In the genomic region with DNA sequence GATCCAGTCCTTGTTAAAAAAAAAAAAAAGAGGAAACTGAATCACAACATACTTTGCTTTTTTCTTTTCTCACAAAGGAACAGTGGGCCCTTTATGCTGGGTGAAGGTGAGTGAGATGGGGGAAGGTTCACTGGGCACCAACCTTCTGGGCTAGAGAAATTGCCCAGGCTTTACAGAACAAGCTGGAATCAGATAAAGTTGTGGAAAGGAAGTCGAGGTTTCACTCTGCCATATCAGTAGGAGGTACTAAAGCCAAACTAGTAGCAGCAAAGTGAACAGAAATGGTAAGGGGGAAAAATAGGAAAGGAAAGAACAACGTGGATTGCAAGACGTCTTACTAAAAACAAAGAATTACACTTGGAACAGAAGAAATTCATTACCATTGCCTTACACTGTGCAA, we compare ENCODE assay signal across 14 cellular contexts. TPM values are rescaled to one million over a fixed set of nuclear protein-coding genes. Genes with fewer than 3 reads are reported as not detected.
A peak's percentile ranks its signal among the peaks of the same experiment; 100 is the strongest.
DNase-seq lines count a peak whose midpoint lies in the region; ATAC-seq, FAIRE-seq and TF ChIP-seq lines count a peak whose summit lies in the region.
"Had no signal": no experiment of that assay in that cellular context is flagged by ENCODE, and none has a peak within 500 bp of the region (broad histone marks: within the 10 kb centered on the region; RNA-seq: fewer than 3 reads in every experiment).

No MANE protein-coding gene starts in this region.

- TF ChIP-seq RAD21 in SK-N-SH (IDR thresholded peaks at IDR 0.05; ENCODE audit: low read length) (no peak), GM12878 (IDR thresholded peaks at IDR 0.05; ENCODE audit: insufficient read depth, low read depth, low read length) (0 out of 2 replicates have a peak, but pooled peaks have one; percentile 5)

- peaks cover 45% of the 10 kb centered on the region for H3K79me2 ChIP-seq in SK-N-SH (ENCODE audit: insufficient read depth)
- peaks cover 84% of the 10 kb centered on the region for H3K79me2 ChIP-seq in Loucy (ENCODE audit: insufficient read depth, low read length)
- H3K79me2 ChIP-seq in GM12878 (ENCODE audit: control insufficient read depth, insufficient read depth, low read length) = peaks cover 75% of the 10 kb centered on the region

- ATAC-seq in SK-N-SH treated with all-trans-retinoic acid at 6 μM for 48 hours = no peak
- ATAC-seq in GM12878 = peak; percentile 3; the same call in 1 of the 3 replicates

- H3K36me3 ChIP-seq in SK-N-SH (replicated peaks in 1 of 2; ENCODE audit: control insufficient read depth in 1 of 2, insufficient read depth in 2 of 2, low read length in 1 of 2) (no peaks in the 10 kb centered on the region), Loucy (ENCODE audit: insufficient read depth, low read length) (no peaks in the 10 kb centered on the region; the same call in 1 of the 2 replicates), GM12878 (ENCODE audit: control insufficient read depth in 2 of 2, insufficient read depth in 2 of 2, low read length in 1 of 2) (peaks cover 0 to 3% of the 10 kb centered on the region in 2 experiments; a peak in 1 of 4 replicates), neutrophil (peaks cover 37% of the 10 kb centered on the region), colonic mucosa (no peaks in the 10 kb centered on the region)

- no peaks in the 10 kb centered on the region for H3K9me2 ChIP-seq in SK-N-SH
- H3K9me2 ChIP-seq in Loucy (replicated peaks; ENCODE audit: low read depth, low read length) = no peaks in the 10 kb centered on the region

- H3K9me3 ChIP-seq in SK-N-SH (no peaks in the 10 kb centered on the region), Loucy (ENCODE audit: insufficient read depth, low read depth, low read length) (no peaks in the 10 kb centered on the region), GM12878 (replicated peaks; ENCODE audit: control insufficient read depth, insufficient read depth, low read length) (no peaks in the 10 kb centered on the region), neutrophil (no peaks in the 10 kb centered on the region), colonic mucosa (no peaks in the 10 kb centered on the region)
- H3K9me3 ChIP-seq: testis had no signal

- TF ChIP-seq CTCF in SK-N-SH (IDR thresholded peaks at IDR 0.05) = no peak
- no peak; the same call in 1 of the 2 replicates for TF ChIP-seq CTCF in Loucy (conservative IDR thresholded peaks at IDR 0.05; ENCODE audit: low read length)
- no peak; a peak in 1 of 6 replicates for TF ChIP-seq CTCF in GM12878 (IDR thresholded peaks at IDR 0.05 in 2 of 3, conservative IDR thresholded peaks at IDR 0.05 in 1 of 3; ENCODE audit: control insufficient read depth in 2 of 3, extremely low read depth in 1 of 3, insufficient read depth in 1 of 3, low read depth in 3 of 3, low read length in 3 of 3)
- no peak for TF ChIP-seq CTCF in neutrophil (IDR thresholded peaks at IDR 0.05)
- TF ChIP-seq CTCF in colonic mucosa (IDR thresholded peaks at IDR 0.05) = no peak

- H3K9ac ChIP-seq in SK-N-SH (no peak overlapping the region), Loucy (ENCODE audit: low read depth, low read length, poor library complexity, severe bottlenecking) (peak overlapping the region; percentile 97), GM12878 (ENCODE audit: control insufficient read depth, insufficient read depth, low read length) (peak overlapping the region; percentile 94), colonic mucosa (ENCODE audit: low read depth in 2 of 2, low read length in 2 of 2) (no peak overlapping the region)

- TF ChIP-seq EP300 in SK-N-SH (IDR thresholded peaks at IDR 0.05; ENCODE audit: borderline replicate concordance in 1 of 2, low read depth in 1 of 2, low read length in 1 of 2) = no peak
- TF ChIP-seq EP300 in GM12878 (IDR thresholded peaks at IDR 0.05; ENCODE audit: borderline replicate concordance in 1 of 2, control insufficient read depth in 1 of 2, low read depth in 2 of 2, low read length in 2 of 2) = no peak

- FAIRE-seq in GM12878 (lab: Jason Lieb, UNC) = no peak

- no peaks in the 10 kb centered on the region for H4K20me1 ChIP-seq in SK-N-SH (ENCODE audit: insufficient read depth)
- H4K20me1 ChIP-seq in Loucy (ENCODE audit: insufficient read depth, low read length, poor library complexity, severe bottlenecking) = peaks cover 45% of the 10 kb centered on the region
- H4K20me1 ChIP-seq in GM12878 (ENCODE audit: control insufficient read depth, insufficient read depth) = no peaks in the 10 kb centered on the region

- H3K4me2 ChIP-seq in SK-N-SH = peak overlapping the region; percentile 97
- H3K4me2 ChIP-seq in Loucy (ENCODE audit: low read depth, low read length, poor library complexity, severe bottlenecking) = peak overlapping the region; percentile 90
- peak overlapping the region; percentile 68 for H3K4me2 ChIP-seq in GM12878 (ENCODE audit: control insufficient read depth, insufficient read depth)

- H3K4me3 ChIP-seq in SK-N-SH (ENCODE audit: low read depth in 2 of 2, low read length in 1 of 2) = no peak overlapping the region
- H3K4me3 ChIP-seq in Loucy (ENCODE audit: low read length, poor library complexity, severe bottlenecking) = peak overlapping the region; percentile 95
- peak overlapping the region; percentile 100 for H3K4me3 ChIP-seq in GM12878
- H3K4me3 ChIP-seq in neutrophil (ENCODE audit: low read depth in 1 of 2, low read length in 1 of 2) = peak overlapping the region in 1 of 2 experiments; percentile 100
- H3K4me3 ChIP-seq in colonic mucosa = no peak overlapping the region
- H3K4me3 ChIP-seq: testis had no signal

- H3F3A ChIP-seq in SK-N-SH (replicated peaks; ENCODE audit: insufficient read depth) (peaks cover 5% of the 10 kb centered on the region), Loucy (ENCODE audit: low read depth) (no peaks in the 10 kb centered on the region)

- SMC1A ChIA-PET in GM12878 (lab: Charles Lee; ENCODE audit: uncharacterized antibody, unreplicated experiment) = interaction anchor here (0.8 to 3.3 kb wide), 10 partner anchors 7 to 213 kb away, joined by 3 to 23 read pairs (median 6); a partner anchor contains a TSS

- no peak overlapping the region for H3K27ac ChIP-seq in SK-N-SH (ENCODE audit: low read depth in 2 of 2, low read length in 1 of 2)
- H3K27ac ChIP-seq in GM12878 (ENCODE audit: control insufficient read depth, insufficient read depth) = peak overlapping the region; percentile 96
- H3K27ac ChIP-seq in neutrophil = peak overlapping the region; percentile 97
- H3K27ac ChIP-seq in colonic mucosa = no peak overlapping the region
- H3K27ac ChIP-seq: testis had no signal

- CTCF ChIA-PET in SK-N-SH (lab: Yijun Ruan, JAX) (interaction anchor here (1.5 kb wide), 1 partner anchor 35 kb away, joined by 3 read pairs; no protein-coding TSS in a partner anchor), GM12878 (lab: Yijun Ruan, JAX) (interaction anchor here (0.9 to 3.4 kb wide), 11 partner anchors 8 to 212 kb away, joined by 3 to 17 read pairs (median 4); a partner anchor contains a TSS)

- TF ChIP-seq POLR2A in GM12878 (IDR thresholded peaks at IDR 0.05; ENCODE audit: low read depth, low read length) = no peak

- 74% methylated on average over 3 of the region's 3 CpGs for WGBS in SK-N-SH (ENCODE audit: low lambda C conversion rate)
- WGBS in GM12878 (ENCODE audit: insufficient coverage, insufficient replicate concordance, low lambda C conversion rate, missing lambda C conversion rate) = 62% methylated on average over 3 of the region's 3 CpGs

- POLR2A ChIA-PET in SK-N-SH (lab: Yijun Ruan, JAX) = interaction anchor here (1.2 kb wide), 1 partner anchor 763 kb away, joined by 3 read pairs; no protein-coding TSS in a partner anchor
- POLR2A ChIA-PET in GM12878 (lab: Charles Lee) = interaction anchor here (0.8 to 2.8 kb wide), 8 partner anchors 12 to 92 kb away, joined by 3 to 13 read pairs (median 3); a partner anchor contains a TSS

- DNase-seq in SK-N-SH (no peak), GM12878 (ENCODE audit: low read depth, low spot score) (no peak), colonic mucosa (no peak), AG08396 (ENCODE audit: low spot score) (no peak), NCI-H1092 (lab: John Stamatoyannopoulos, UW) (no peak)
- DNase-seq: activated CD8-positive, alpha-beta memory T cell treated with anti-CD3 and anti-CD28 coated beads, Interleukin-2, amount 50 U/mL, for 48 hours; hippocampal formation; NCI-H345; SHP77; stimulated activated CD4-positive, alpha-beta T cell treated with anti-CD3 and anti-CD28 coated beads, Interleukin-2, amount 100 ng/mL, for 24 hours; testis had no signal

- H3K27me3 ChIP-seq in SK-N-SH (ENCODE audit: insufficient read depth) = no peaks in the 10 kb centered on the region
- H3K27me3 ChIP-seq in Loucy (ENCODE audit: insufficient read depth, low read length, poor library complexity, severe bottlenecking) = peaks cover 5% of the 10 kb centered on the region
- no peaks in the 10 kb centered on the region for H3K27me3 ChIP-seq in GM12878 (replicated peaks in 1 of 2; ENCODE audit: control insufficient read depth in 2 of 2, insufficient read depth in 2 of 2, low read length in 1 of 2)
- H3K27me3 ChIP-seq in neutrophil = no peaks in the 10 kb centered on the region
- H3K27me3 ChIP-seq in colonic mucosa = no peaks in the 10 kb centered on the region
- H3K27me3 ChIP-seq: testis had no signal

- RAD21 ChIA-PET in GM12878 (lab: Charles Lee; ENCODE audit: unreplicated experiment) = interaction anchor here (0.7 to 5.2 kb wide), 10 partner anchors 9 to 212 kb away, joined by 3 to 50 read pairs (median 4); a partner anchor contains a TSS

- H3K4me1 ChIP-seq in SK-N-SH (ENCODE audit: control insufficient read depth in 1 of 2, insufficient read depth in 2 of 2, low read depth in 1 of 2, low read length in 1 of 2) = peaks cover 11 to 22% of the 10 kb centered on the region in 2 experiments; a peak in 3 of 4 replicates
- peaks cover 66% of the 10 kb centered on the region for H3K4me1 ChIP-seq in Loucy (ENCODE audit: insufficient read depth, low read length, poor library complexity, severe bottlenecking)
- H3K4me1 ChIP-seq in GM12878 (ENCODE audit: control insufficient read depth, insufficient read depth, low read length) = peaks cover 35% of the 10 kb centered on the region
- peaks cover 33 to 50% of the 10 kb centered on the region in 2 experiments for H3K4me1 ChIP-seq in neutrophil (ENCODE audit: control insufficient read depth in 1 of 2, insufficient read depth in 1 of 2, low read depth in 1 of 2, low read length in 1 of 2)
- H3K4me1 ChIP-seq in colonic mucosa = peaks cover 3% of the 10 kb centered on the region
- H3K4me1 ChIP-seq: testis had no signal

- H2AFZ ChIP-seq in SK-N-SH (ENCODE audit: low read depth) (no peak overlapping the region), Loucy (ENCODE audit: low read length) (no peak overlapping the region), GM12878 (ENCODE audit: control insufficient read depth, low read depth, low read length) (no peak overlapping the region)

- BruUV-seq in GM12878 (replicated peaks; lab: Mats Ljungman, UMichigan) = no TSS peak

- intact Hi-C loops in GM12878 (cut with micrococcal nuclease; ENCODE audit: unreplicated experiment) = loop anchor here (10.0 kb wide), 1 partner anchor 312 kb away; a partner anchor contains a TSS
- intact Hi-C loops in colonic mucosa (cut with DNase I) = no loop called here

- in situ Hi-C loops in GM12878 (cut with MboI) = no loop called here

RNA-seq across cellular contexts. Expression of a gene that starts 2.9 kb away (rescaled TPM):
- polyA plus RNA-seq in SK-N-SH (2012; rRNA removed) (10.4 and 16.8 TPM in 2 replicates), GM12878 (2011; rRNA removed) (99.7 and 143 TPM in 2 replicates), GM12878 (2014; fragmentation: Illumina TruSeq; extraction: Trizol) (76.6 and 99.0 TPM in 2 replicates), GM12878 (2014; fragmentation: Nextera tagmentation; extraction: Ambion mirVana) (10 to 100 TPM in 1 of 2 experiments, 1 to 10 TPM in 1; 8.5 to 23.3 TPM), GM12878 (2014; rRNA removed) (29.1 and 51.4 TPM in 2 replicates), GM12878 (2016; fragmentation: Nextera tagmentation; extraction: Ambion mirVana) (10 to 100 TPM; 66.1 to 67.4 TPM)
- 18.2 and 19.3 TPM in 2 replicates for polyA plus RNA-seq in SK-N-SH (2012; cell fraction: cytosol; rRNA removed)
- 5.3 and 9.4 TPM in 2 replicates for polyA plus RNA-seq in SK-N-SH (2012; cell fraction: nucleus; rRNA removed)
- 126 and 141 TPM in 2 replicates for total RNA-seq in GM12878 (2013; cell fraction: nucleolus; rRNA removed)
- total RNA-seq in GM12878 (2014; rRNA removed) (13.6 and 15.9 TPM in 2 replicates), GM12878 (2014; rRNA removed; fragmentation: Illumina TruSeq; extraction: Trizol) (17.8 and 20.4 TPM in 2 replicates), GM12878 (2021) (57.7 and 64.7 TPM in 2 replicates), colonic mucosa (10 to 100 TPM in 1 of 2 donors, 1 to 10 TPM in 1; 7.0 to 19.5 TPM)
- polyA plus RNA-seq in GM12878 (2011; ENCODE audit: low read depth) = 70.8 TPM
- 30.3 and 40.8 TPM in 2 replicates for polyA plus RNA-seq in GM12878 (2011; cell fraction: cytosol; rRNA removed)
- 41.7 and 46.0 TPM in 2 replicates for polyA plus RNA-seq in GM12878 (2011; cell fraction: nucleus; rRNA removed)
- 47.7 and 70.7 TPM in 2 replicates for polyA plus RNA-seq in GM12878 (2012)
- polyA minus RNA-seq in GM12878 (2011; rRNA and poly(A)+ RNA removed) = 41.2 and 93.3 TPM in 2 replicates
- polyA minus RNA-seq in GM12878 (2011; cell fraction: cytosol; rRNA and poly(A)+ RNA removed) = 18.4 and 19.6 TPM in 2 replicates
- 16.2 and 23.5 TPM in 2 replicates for polyA minus RNA-seq in GM12878 (2011; cell fraction: nucleus; rRNA and poly(A)+ RNA removed)

RNA-seq across cellular contexts. Expression of a gene that starts 33.5 kb away (rescaled TPM):
- polyA plus RNA-seq in SK-N-SH (2012; rRNA removed) = 19.8 and 20.1 TPM in 2 replicates
- 21.6 and 22.8 TPM in 2 replicates for polyA plus RNA-seq in SK-N-SH (2012; cell fraction: cytosol; rRNA removed)
- 7.4 and 11.5 TPM in 2 replicates for polyA plus RNA-seq in SK-N-SH (2012; cell fraction: nucleus; rRNA removed)
- total RNA-seq in GM12878 (2013; cell fraction: nucleolus; rRNA removed) = 35.3 and 38.4 TPM in 2 replicates
- total RNA-seq in GM12878 (2014; rRNA removed) = 37.3 and 44.5 TPM in 2 replicates
- total RNA-seq in GM12878 (2014; rRNA removed; fragmentation: Illumina TruSeq; extraction: Trizol) = 30.0 and 32.4 TPM in 2 replicates
- total RNA-seq in GM12878 (2021) = 22.7 and 26.9 TPM in 2 replicates
- polyA plus RNA-seq in GM12878 (2011; ENCODE audit: low read depth) = 28.8 TPM
- polyA plus RNA-seq in GM12878 (2011; rRNA removed) = 31.4 and 37.4 TPM in 2 replicates
- polyA plus RNA-seq in GM12878 (2011; cell fraction: cytosol; rRNA removed) = 32.9 and 43.8 TPM in 2 replicates
- 13.2 and 14.8 TPM in 2 replicates for polyA plus RNA-seq in GM12878 (2011; cell fraction: nucleus; rRNA removed)
- 30.3 and 41.4 TPM in 2 replicates for polyA plus RNA-seq in GM12878 (2012)
- polyA plus RNA-seq in GM12878 (2014; fragmentation: Illumina TruSeq; extraction: Trizol) = 27.3 and 37.5 TPM in 2 replicates
- polyA plus RNA-seq in GM12878 (2014; fragmentation: Nextera tagmentation; extraction: Ambion mirVana) = 10 to 100 TPM; 15.0 to 23.3 TPM
- polyA plus RNA-seq in GM12878 (2014; rRNA removed) = 27.2 and 31.1 TPM in 2 replicates
- 10 to 100 TPM; 49.8 to 55.1 TPM for polyA plus RNA-seq in GM12878 (2016; fragmentation: Nextera tagmentation; extraction: Ambion mirVana)
- 43.3 and 51.9 TPM in 2 replicates for polyA minus RNA-seq in GM12878 (2011; rRNA and poly(A)+ RNA removed)
- polyA minus RNA-seq in GM12878 (2011; cell fraction: cytosol; rRNA and poly(A)+ RNA removed) = 15.5 and 18.2 TPM in 2 replicates
- polyA minus RNA-seq in GM12878 (2011; cell fraction: nucleus; rRNA and poly(A)+ RNA removed) = 8.2 and 10.6 TPM in 2 replicates
- total RNA-seq in colonic mucosa = 10 to 100 TPM; 48.0 to 86.3 TPM

Comparison
In these comparisons a context has a peak if more than half of its experiments do, and no peak if none do; other contexts are left out.
1. H3K27ac ChIP-seq: peak in GM12878 (single experiment) and neutrophil (single experiment); none in SK-N-SH (0 of 2) and colonic mucosa (single experiment).
2. H3K4me3 ChIP-seq: peak in Loucy (single experiment) and GM12878 (single experiment); none in SK-N-SH (0 of 2) and colonic mucosa (single experiment).
3. H3K9ac ChIP-seq: peak in Loucy (single experiment) and GM12878 (single experiment); none in SK-N-SH (single experiment) and colonic mucosa (0 of 2).
4. Peak in every context shown above with its lines, with median percentiles within 50 percentile points of each other: H3K4me2 ChIP-seq.